Comparison of ENCODE assay signal across 8 cellular contexts in the genomic region with DNA sequence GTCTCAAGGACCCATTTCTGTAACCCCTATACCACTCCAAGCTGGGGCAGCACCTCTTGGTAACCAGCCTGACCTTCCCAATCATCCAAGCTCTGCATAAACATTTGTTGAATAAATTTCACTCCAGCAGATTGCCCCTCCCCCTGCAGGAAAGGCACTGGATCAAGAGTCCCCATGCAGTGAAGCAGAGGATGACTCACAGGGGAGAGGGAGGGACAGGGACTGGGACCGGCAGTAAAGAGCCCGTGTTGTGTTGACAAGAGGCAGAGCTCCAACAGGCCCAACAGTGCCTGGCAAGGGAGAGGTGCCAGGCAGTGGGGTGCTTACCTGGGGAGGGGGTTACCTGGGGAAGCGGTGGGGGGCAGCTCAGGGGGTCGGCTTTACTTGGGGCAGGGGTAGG. TPM values are rescaled to one million over a fixed set of nuclear protein-coding genes. Genes with fewer than 3 reads are reported as not detected.
DNase-seq lines count a peak whose midpoint lies in the region; ATAC-seq and TF ChIP-seq lines count a peak whose summit lies in the region.

No MANE protein-coding gene starts in this region.

- peaks cover 11 to 82% (median 40%) of the 10 kb centered on the region in 3 donors for H3K4me1 ChIP-seq in esophagus squamous epithelium

- H3K4me3 ChIP-seq in esophagus squamous epithelium = no peak overlapping the region

- 15 to 64% methylated on average over 2 to 4 of the region's 4 CpGs for WGBS in esophagus squamous epithelium, 2 donors

- TF ChIP-seq CTCF in esophagus squamous epithelium (IDR thresholded peaks at IDR 0.05) (no peak), neural crest cell (conservative IDR thresholded peaks at IDR 0.05) (no peak)

- H3K27ac ChIP-seq in esophagus squamous epithelium = peak overlapping the region; percentile 23 to 85 (median 73)

- ATAC-seq in HG02938 (IDR thresholded peaks at IDR 0.05; ENCODE audit: unreplicated experiment) (no peak), HG02571 (IDR thresholded peaks at IDR 0.05; ENCODE audit: unreplicated experiment) (no peak), GM19351 (IDR thresholded peaks at IDR 0.05; ENCODE audit: unreplicated experiment) (no peak), GM18861 (IDR thresholded peaks at IDR 0.05; ENCODE audit: unreplicated experiment) (no peak)

- no peaks in the 10 kb centered on the region for H3K9me3 ChIP-seq in esophagus squamous epithelium

- H3K9me3 Mint-ChIP-seq in neural crest cell = no peaks in the 10 kb centered on the region

- H3K4me1 Mint-ChIP-seq in neural crest cell = peaks cover 50% of the 10 kb centered on the region

- intact Hi-C loops in esophagus squamous epithelium (cut with DNase I) = no loop called here

- H3K27me3 Mint-ChIP-seq in neural crest cell (ENCODE audit: low read depth) = no peaks in the 10 kb centered on the region

- no peak for TF ChIP-seq POLR2A in esophagus squamous epithelium (IDR thresholded peaks at IDR 0.05)

- DNase-seq in GM03348 (ENCODE audit: low spot score) (peak; percentile 82), RKO (ENCODE audit: low spot score) (peak; percentile 38), esophagus squamous epithelium (lab: John Stamatoyannopoulos, UW) (no peak), neural crest cell (ENCODE audit: low read depth, low spot score) (no peak)

- H3K4me3 Mint-ChIP-seq in neural crest cell = no peak overlapping the region

- H3K27me3 ChIP-seq in esophagus squamous epithelium = no peaks in the 10 kb centered on the region

- H3K36me3 Mint-ChIP-seq in neural crest cell (ENCODE audit: low read depth) = no peaks in the 10 kb centered on the region

- H3K27ac Mint-ChIP-seq in neural crest cell (ENCODE audit: unreplicated experiment) = peak overlapping the region; percentile 35

- peaks cover 0 to 7% (median 0%) of the 10 kb centered on the region in 3 donors for H3K36me3 ChIP-seq in esophagus squamous epithelium

RNA-seq across cellular contexts. Expression of a gene that starts 32.3 kb away (rescaled TPM):
- total RNA-seq in esophagus squamous epithelium (10 to 100 TPM; 11.4 to 18.8 (median 16.6) TPM), neural crest cell (24.2 and 27.1 TPM in 2 replicates)

Comparison
In these comparisons a context has a peak if more than half of its experiments do, and no peak if none do; other contexts are left out.
1. DNase-seq: peak in GM03348 (single experiment) and RKO (single experiment); none in esophagus squamous epithelium (single experiment) and neural crest cell (single experiment).